In the genomic region with DNA sequence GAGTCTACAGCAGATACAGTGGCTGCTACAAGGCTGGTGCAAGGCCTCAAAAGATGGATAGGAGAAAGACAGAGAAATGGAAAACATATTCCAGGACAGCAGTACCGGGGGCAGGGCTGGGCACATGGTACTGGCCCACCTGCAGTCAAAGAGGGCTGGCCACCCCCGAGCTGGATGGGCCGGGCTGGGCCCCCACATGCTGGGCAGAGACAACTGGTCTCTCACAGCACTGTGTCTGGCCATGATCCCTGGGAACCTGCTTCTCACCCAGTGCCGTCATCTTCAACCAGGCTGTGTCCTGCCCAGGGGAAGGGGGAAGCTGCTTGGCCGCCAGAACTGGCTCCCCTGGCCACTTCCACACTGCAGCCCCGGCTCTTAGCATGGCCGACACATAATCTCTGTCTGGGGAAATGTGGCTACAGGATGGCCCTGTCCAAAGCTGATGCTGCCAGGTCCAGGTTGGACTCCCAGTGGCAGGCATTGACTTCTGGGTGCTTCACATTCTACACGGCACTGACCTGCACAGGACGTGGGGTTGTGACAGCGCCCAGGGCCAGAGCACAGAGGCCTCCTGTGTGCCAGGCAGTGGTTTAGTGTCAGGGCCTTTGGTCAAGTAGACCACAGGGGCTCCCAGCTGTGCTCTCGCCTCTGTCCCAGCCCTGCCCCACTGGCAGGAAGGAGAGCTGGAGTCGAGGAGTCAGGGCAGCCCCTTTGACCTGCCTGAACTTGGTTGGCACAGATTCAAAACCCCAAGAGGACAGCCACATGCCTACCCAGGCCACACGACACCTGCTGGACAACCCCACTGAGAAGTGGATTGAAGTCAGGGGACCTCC, we compare ENCODE assay signal across 23 cellular contexts.
"Had no signal": no experiment of that assay in that cellular context is flagged by ENCODE, and none has a peak within 500 bp of the region (broad histone marks: within the 10 kb centered on the region; RNA-seq: fewer than 3 reads in every experiment).

No MANE protein-coding gene starts in this region.

- H3K4me1 Mint-ChIP-seq: activated naive CD8-positive, alpha-beta T cell treated with anti-CD3 and anti-CD28 coated beads for 36 hours; activated T-helper 17 cell treated with anti-CD3 and anti-CD28 coated beads, Interleukin-2, amount 50 U/mL, for 72 hours had no signal

- H3K27ac Mint-ChIP-seq: activated CD8-positive, alpha-beta T cell treated with anti-CD3 and anti-CD28 coated beads, Interleukin-2, amount 10 ng/mL, durations not matched to agents 7 days and 5 days; activated naive CD8-positive, alpha-beta T cell treated with anti-CD3 and anti-CD28 coated beads for 36 hours; activated T-cell treated with anti-CD3 and anti-CD28 coated beads, Interleukin-2, amount 50 U/mL, for 24 hours; activated T-helper 17 cell treated with anti-CD3 and anti-CD28 coated beads, Interleukin-2, amount 50 U/mL, for 72 hours; mesothelial cell of epicardium had no signal

- H3K9me3 Mint-ChIP-seq: activated naive CD8-positive, alpha-beta T cell treated with anti-CD3 and anti-CD28 coated beads for 36 hours; activated T-cell treated with anti-CD3 and anti-CD28 coated beads, Interleukin-2, amount 50 U/mL, for 24 hours; activated T-helper 17 cell treated with anti-CD3 and anti-CD28 coated beads, Interleukin-2, amount 50 U/mL, for 72 hours; mesothelial cell of epicardium had no signal

- H3K4me3 Mint-ChIP-seq: activated CD8-positive, alpha-beta T cell treated with anti-CD3 and anti-CD28 coated beads, Interleukin-2, amount 10 ng/mL, durations not matched to agents 7 days and 5 days; activated naive CD8-positive, alpha-beta T cell treated with anti-CD3 and anti-CD28 coated beads for 36 hours; activated T-cell treated with anti-CD3 and anti-CD28 coated beads, Interleukin-2, amount 50 U/mL, for 24 hours; activated T-helper 17 cell treated with anti-CD3 and anti-CD28 coated beads, Interleukin-2, amount 50 U/mL, for 72 hours; mesothelial cell of epicardium had no signal

- H3K27me3 Mint-ChIP-seq: activated naive CD8-positive, alpha-beta T cell treated with anti-CD3 and anti-CD28 coated beads for 36 hours; activated T-cell treated with anti-CD3 and anti-CD28 coated beads, Interleukin-2, amount 50 U/mL, for 24 hours; activated T-helper 17 cell treated with anti-CD3 and anti-CD28 coated beads, Interleukin-2, amount 50 U/mL, for 72 hours had no signal

- DNase-seq: activated CD4-positive, alpha-beta T cell treated with anti-CD3 and anti-CD28 coated beads, Interleukin-2, amount 50 U/mL, for 1 hour; activated CD4-positive, CD25-positive, alpha-beta regulatory T cell treated with anti-CD3 and anti-CD28 coated beads, Interleukin-2, amount 50 U/mL, for 72 hours; activated CD8-positive, alpha-beta memory T cell treated with anti-CD3 and anti-CD28 coated beads, Interleukin-2, amount 50 U/mL, for 4 hours; activated CD8-positive, alpha-beta T cell treated with anti-CD3 and anti-CD28 coated beads, Interleukin-2, amount 10 ng/mL, durations not matched to agents 7 days and 5 days; activated naive CD4-positive, alpha-beta T cell treated with Interleukin-2 at 50 U/mL for 16 hours; activated naive CD8-positive, alpha-beta T cell treated with anti-CD3 and anti-CD28 coated beads for 36 hours; activated T-cell treated with anti-CD3 and anti-CD28 coated beads, Interleukin-2, amount 50 U/mL, for 24 hours; cerebellar nuclear complex; head of caudate nucleus; left cardiac atrium; mammary epithelial cell; stimulated activated CD4-positive, alpha-beta T cell treated with anti-CD3 and anti-CD28 coated beads, Interleukin-1b, Interleukin-23, amount 100 ng/mL, for 48 hours; stomach; T-helper 1 cell; transverse colon; uterus; WERI-Rb-1 had no signal

- H3K36me3 ChIP-seq: breast epithelium, uterus had no signal

- H3K27ac ChIP-seq: breast epithelium, epithelial cell of prostate, gastroesophageal sphincter, stomach, suprapubic skin, transverse colon, uterus, WERI-Rb-1 had no signal

- H3K9me3 ChIP-seq: breast epithelium, gastroesophageal sphincter, stomach, suprapubic skin, transverse colon, uterus had no signal

- H3K36me3 Mint-ChIP-seq: activated naive CD8-positive, alpha-beta T cell treated with anti-CD3 and anti-CD28 coated beads for 36 hours had no signal

- H3K27me3 ChIP-seq: breast epithelium, gastroesophageal sphincter, stomach, suprapubic skin, transverse colon, uterus had no signal

- ATAC-seq: activated CD8-positive, alpha-beta T cell treated with anti-CD3 and anti-CD28 coated beads, Interleukin-2, amount 10 ng/mL, durations not matched to agents 7 days and 5 days; activated T-helper 17 cell treated with anti-CD3 and anti-CD28 coated beads, Interleukin-2, amount 50 U/mL, for 72 hours; gastroesophageal sphincter; left cardiac atrium had no signal

- H3K4me1 ChIP-seq: breast epithelium, gastroesophageal sphincter, stomach, suprapubic skin, transverse colon, uterus had no signal

- H3K4me3 ChIP-seq: breast epithelium, gastroesophageal sphincter, stomach, suprapubic skin, transverse colon, uterus had no signal
